ENCODE assay signal across 11 cellular contexts in the genomic region with DNA sequence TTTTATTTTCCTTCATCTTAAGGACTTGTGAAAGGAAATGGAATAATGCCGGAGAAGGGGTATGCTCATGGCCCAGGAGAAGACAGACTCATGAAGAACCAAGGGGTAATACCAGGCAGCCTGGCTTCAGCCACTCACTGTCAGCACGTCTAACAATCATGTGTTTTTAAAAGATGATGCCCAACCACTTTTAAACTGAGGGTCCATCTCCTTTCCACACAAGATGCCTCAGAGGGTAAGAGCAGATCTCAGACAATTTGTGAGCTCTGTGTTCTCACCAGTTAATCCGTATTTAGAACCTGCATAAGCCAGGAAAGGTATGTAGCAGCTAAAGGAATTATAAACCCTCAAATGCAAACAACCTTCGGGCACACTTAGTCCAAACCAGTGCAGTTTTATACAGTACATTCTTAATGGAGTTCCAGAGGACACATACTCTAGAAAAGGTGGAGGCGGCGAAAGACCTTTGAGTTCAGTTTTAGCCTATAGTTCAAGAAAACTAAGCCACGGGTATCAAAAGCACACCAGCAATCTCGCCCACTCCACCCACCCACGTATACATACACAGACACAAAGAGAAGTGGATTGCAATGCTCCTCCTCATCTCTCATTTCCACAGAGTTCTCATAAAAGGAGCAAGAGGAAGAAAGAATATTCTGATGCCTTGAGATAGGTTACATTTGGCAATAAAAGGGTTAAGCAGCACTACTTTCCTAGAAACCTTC. TPM values are rescaled to one million over a fixed set of nuclear protein-coding genes. Genes with fewer than 3 reads are reported as not detected.
DNase-seq lines count a peak whose midpoint lies in the region; ATAC-seq and TF ChIP-seq lines count a peak whose summit lies in the region.
"Had no signal": no experiment of that assay in that cellular context is flagged by ENCODE, and none has a peak within 500 bp of the region (broad histone marks: within the 10 kb centered on the region; RNA-seq: fewer than 3 reads in every experiment).

No MANE protein-coding gene starts in this region.

- H3K27ac Mint-ChIP-seq in activated CD4-positive, alpha-beta T cell treated with anti-CD3 and anti-CD28 coated beads for 36 hours, result peak overlapping the region; percentile 98
- H3K27ac Mint-ChIP-seq in endodermal cell, result peak overlapping the region; percentile 79

- DNase-seq in activated CD4-positive, alpha-beta T cell treated with anti-CD3 and anti-CD28 coated beads for 36 hours, result no peak
- DNase-seq in activated CD4-positive, alpha-beta T cell treated with anti-CD3 and anti-CD28 coated beads, Interleukin-2, amount 50 U/mL, for 48 hours, result no peak
- DNase-seq in endodermal cell (no peak), smooth muscle cell (lab: John Stamatoyannopoulos, UW; ENCODE audit: unreplicated experiment) (no peak), NCI-H128 (lab: John Stamatoyannopoulos, UW; ENCODE audit: unreplicated experiment) (no peak), inferior parietal cortex (ENCODE audit: extremely low spot score) (no peak)
- DNase-seq: cortex of kidney, left lung, NCI-H1105 treated with DMSO at 0.1 percent for 48 hours had no signal

- no peaks in the 10 kb centered on the region for H3K9me2 ChIP-seq in SU-DHL-6 (replicated peaks; ENCODE audit: insufficient read depth, low read length)

- H2AFZ ChIP-seq in SU-DHL-6 (ENCODE audit: low read depth, low read length, severe bottlenecking) (no peak overlapping the region), smooth muscle cell (ENCODE audit: low read depth) (no peak overlapping the region)

- intact Hi-C loops in activated CD4-positive, alpha-beta T cell treated with anti-CD3 and anti-CD28 coated beads for 36 hours (cut with DNase I, micrococcal nuclease), result loop anchor here (5.0 to 10.0 kb wide), 4 partner anchors 306 to 1061 kb away; partner anchors contain the start of genes SRA1 (in 2 of the 2), DELE1 (in 1 of the 2) and NDFIP1 (in 1 of the 2)

- TF ChIP-seq CTCF in SU-DHL-6 (IDR thresholded peaks at IDR 0.05; ENCODE audit: insufficient read depth, low read length, poor library complexity, severe bottlenecking), result no peak
- no peak for TF ChIP-seq CTCF in endodermal cell (conservative IDR thresholded peaks at IDR 0.05)
- TF ChIP-seq CTCF in smooth muscle cell (IDR thresholded peaks at IDR 0.05; ENCODE audit: borderline replicate concordance, insufficient read depth, poor library complexity, severe bottlenecking), result no peak

- no peaks in the 10 kb centered on the region for H3K9me3 ChIP-seq in SU-DHL-6 (ENCODE audit: insufficient read depth, low read length)
- H3K9me3 ChIP-seq in endodermal cell (ENCODE audit: control insufficient read depth, low read length), result no peaks in the 10 kb centered on the region
- no peaks in the 10 kb centered on the region for H3K9me3 ChIP-seq in smooth muscle cell (replicated peaks; ENCODE audit: low read depth)
- H3K9me3 ChIP-seq: left lung had no signal

- H3K27ac ChIP-seq in SU-DHL-6 (ENCODE audit: low read depth, low read length) (no peak overlapping the region), endodermal cell (ENCODE audit: low read depth, low read length) (no peak overlapping the region), smooth muscle cell (ENCODE audit: low read depth) (no peak overlapping the region)

- H4K20me1 ChIP-seq in SU-DHL-6 (ENCODE audit: low read depth, low read length) (peaks cover 18% of the 10 kb centered on the region), smooth muscle cell (ENCODE audit: low read depth) (peaks cover 52% of the 10 kb centered on the region)

- H3K36me3 ChIP-seq in SU-DHL-6 (ENCODE audit: low read length), result peaks cover 12% of the 10 kb centered on the region
- H3K36me3 ChIP-seq in endodermal cell (ENCODE audit: control insufficient read depth, insufficient read depth, low read length), result peaks cover 23% of the 10 kb centered on the region
- H3K36me3 ChIP-seq in smooth muscle cell (ENCODE audit: low read depth), result no peaks in the 10 kb centered on the region

- no peaks in the 10 kb centered on the region for H3K27me3 Mint-ChIP-seq in activated CD4-positive, alpha-beta T cell treated with anti-CD3 and anti-CD28 coated beads for 36 hours
- no peaks in the 10 kb centered on the region for H3K27me3 Mint-ChIP-seq in endodermal cell (ENCODE audit: insufficient read depth)

- peaks cover 67% of the 10 kb centered on the region for H3K4me1 Mint-ChIP-seq in activated CD4-positive, alpha-beta T cell treated with anti-CD3 and anti-CD28 coated beads for 36 hours
- H3K4me1 Mint-ChIP-seq in endodermal cell, result peaks cover 43% of the 10 kb centered on the region

- H3K27me3 ChIP-seq in SU-DHL-6 (ENCODE audit: low read length) (no peaks in the 10 kb centered on the region), endodermal cell (ENCODE audit: control insufficient read depth, insufficient read depth, low read length, poor library complexity, severe bottlenecking) (no peaks in the 10 kb centered on the region), smooth muscle cell (ENCODE audit: low read depth) (no peaks in the 10 kb centered on the region)
- H3K27me3 ChIP-seq: left lung had no signal

- ATAC-seq in activated CD4-positive, alpha-beta T cell treated with anti-CD3 and anti-CD28 coated beads for 36 hours, result no peak
- ATAC-seq in GM19455 (IDR thresholded peaks at IDR 0.05; ENCODE audit: unreplicated experiment), result no peak
- ATAC-seq: left lung had no signal

- 86 to 89% methylated on average over 4 to 9 of the region's 9 CpGs for WGBS in endodermal cell (ENCODE audit: insufficient coverage in 1 of 2, insufficient read length in 1 of 2), 2 experiments
- 85% methylated on average over 9 of the region's 9 CpGs for WGBS in smooth muscle cell (ENCODE audit: low lambda C conversion rate)

- H3K36me3 Mint-ChIP-seq in activated CD4-positive, alpha-beta T cell treated with anti-CD3 and anti-CD28 coated beads for 36 hours (ENCODE audit: low read depth), result peaks cover 43% of the 10 kb centered on the region
- H3K36me3 Mint-ChIP-seq in endodermal cell (ENCODE audit: low read depth), result peaks cover 9% of the 10 kb centered on the region

- no peaks in the 10 kb centered on the region for H3K9me3 Mint-ChIP-seq in activated CD4-positive, alpha-beta T cell treated with anti-CD3 and anti-CD28 coated beads for 36 hours (ENCODE audit: low read depth)
- H3K9me3 Mint-ChIP-seq in endodermal cell, result no peaks in the 10 kb centered on the region

- POLR2A ChIA-PET in activated CD4-positive, alpha-beta T cell treated with anti-CD3 and anti-CD28 coated beads for 36 hours (lab: Charles Lee), result interaction anchor here (0.7 to 3.1 kb wide), 5 partner anchors 10 to 941 kb away, joined by 3 to 10 read pairs (median 6); partner anchors contain the start of genes HDAC3 and RELL2

- CTCF ChIA-PET in activated CD4-positive, alpha-beta T cell treated with anti-CD3 and anti-CD28 coated beads for 36 hours (lab: Charles Lee), result interaction anchor here (0.7 to 11.2 kb wide), 10 partner anchors 9 to 1083 kb away, joined by 3 to 261 read pairs (median 16); partner anchors contain the start of genes HDAC3 and RELL2

- H3K9ac ChIP-seq in SU-DHL-6 (ENCODE audit: low read length), result no peak overlapping the region
- no peak overlapping the region for H3K9ac ChIP-seq in endodermal cell (ENCODE audit: extremely low read depth, low read length, poor library complexity, severe bottlenecking)
- no peak overlapping the region for H3K9ac ChIP-seq in smooth muscle cell (ENCODE audit: low read depth)

- H3K79me2 ChIP-seq in SU-DHL-6 (ENCODE audit: insufficient read depth, low read length) (peaks cover 66% of the 10 kb centered on the region), smooth muscle cell (ENCODE audit: low read depth) (peaks cover 67% of the 10 kb centered on the region)

- H3K4me1 ChIP-seq in endodermal cell (ENCODE audit: control insufficient read depth, insufficient read depth, low read length), result peaks cover 9% of the 10 kb centered on the region
- peaks cover 30% of the 10 kb centered on the region for H3K4me1 ChIP-seq in smooth muscle cell (ENCODE audit: low read depth)

- H3K4me3 ChIP-seq in SU-DHL-6 (ENCODE audit: insufficient read depth, low read length, poor library complexity, severe bottlenecking), result no peak overlapping the region
- peak overlapping the region; percentile 83 for H3K4me3 ChIP-seq in endodermal cell (ENCODE audit: low read length)
- H3K4me3 ChIP-seq in smooth muscle cell, result peak overlapping the region; percentile 94

- H3K4me2 ChIP-seq in SU-DHL-6 (ENCODE audit: low read depth, low read length, poor library complexity, severe bottlenecking) (peak overlapping the region; percentile 81), smooth muscle cell (peak overlapping the region; percentile 97)

- peaks cover 26% of the 10 kb centered on the region for H3F3A ChIP-seq in SU-DHL-6 (ENCODE audit: insufficient read depth)
- H3F3A ChIP-seq in smooth muscle cell (ENCODE audit: low read depth), result peaks cover 21% of the 10 kb centered on the region

- H3K4me3 Mint-ChIP-seq in activated CD4-positive, alpha-beta T cell treated with anti-CD3 and anti-CD28 coated beads for 36 hours, result peak overlapping the region; percentile 98
- peak overlapping the region; percentile 94 for H3K4me3 Mint-ChIP-seq in endodermal cell

RNA-seq across cellular contexts. Expression of gene DIAPH1, which starts 2.6 kb away (rescaled TPM):
- 100 to 1,000 TPM; 185 to 212 TPM for total RNA-seq in activated CD4-positive, alpha-beta T cell treated with anti-CD3 and anti-CD28 coated beads for 36 hours
- total RNA-seq in endodermal cell (100 to 1,000 TPM; 104 to 106 TPM), smooth muscle cell (25.2 and 26.7 TPM in 2 replicates)
- 55.4 TPM for polyA plus RNA-seq in endodermal cell (2013, experiment 1 of 2)
- polyA plus RNA-seq in endodermal cell (2013, experiment 2 of 2), result 53.9 TPM
- polyA plus RNA-seq in smooth muscle cell, result 15.4 and 34.7 TPM in 2 replicates

RNA-seq across cellular contexts. Expression of gene HDAC3, which starts 20.5 kb away (rescaled TPM):
- 10 to 100 TPM; 85.9 to 88.6 TPM for total RNA-seq in activated CD4-positive, alpha-beta T cell treated with anti-CD3 and anti-CD28 coated beads for 36 hours
- total RNA-seq in endodermal cell (10 to 100 TPM; 73.3 to 78.9 TPM), smooth muscle cell (47.4 and 50.2 TPM in 2 replicates)
- 91.5 TPM for polyA plus RNA-seq in endodermal cell (2013, experiment 1 of 2)
- 74.8 TPM for polyA plus RNA-seq in endodermal cell (2013, experiment 2 of 2)
- polyA plus RNA-seq in smooth muscle cell, result 66.9 and 79.8 TPM in 2 replicates

RNA-seq across cellular contexts. Expression of gene RELL2, which starts 20.6 kb away (rescaled TPM):
- 10 to 100 TPM; 24.3 to 27.8 TPM for total RNA-seq in activated CD4-positive, alpha-beta T cell treated with anti-CD3 and anti-CD28 coated beads for 36 hours
- total RNA-seq in endodermal cell (1 to 10 TPM; 3.1 to 6.2 TPM), smooth muscle cell (2.6 and 4.2 TPM in 2 replicates)
- polyA plus RNA-seq in endodermal cell (2013, experiment 1 of 2), result 6.4 TPM
- polyA plus RNA-seq in endodermal cell (2013, experiment 2 of 2), result 3.8 TPM
- polyA plus RNA-seq in smooth muscle cell, result 7.4 and 8.7 TPM in 2 replicates

RNA-seq across cellular contexts. Expression of gene FCHSD1, which starts 35.1 kb away (rescaled TPM):
- 10 to 100 TPM; 28.2 to 32.9 TPM for total RNA-seq in activated CD4-positive, alpha-beta T cell treated with anti-CD3 and anti-CD28 coated beads for 36 hours
- total RNA-seq in endodermal cell (10 to 100 TPM; 34.8 to 41.7 TPM), smooth muscle cell (15.6 and 16.4 TPM in 2 replicates)
- 30.3 TPM for polyA plus RNA-seq in endodermal cell (2013, experiment 1 of 2)
- polyA plus RNA-seq in endodermal cell (2013, experiment 2 of 2), result 23.9 TPM
- 15.7 and 35.8 TPM in 2 replicates for polyA plus RNA-seq in smooth muscle cell
